ENCODE assay signal across 1 cellular context in genomic region chr5:178994580-178995340, GRCh38.
TF ChIP-seq lines count a peak whose summit lies in the region.

GRM6 (minus strand) TSS chr5:178995320; CDS start chr5:178994944, 376 bp downstream.

TF ChIP-seq in SK-N-SH, 30 proteins besides CTCF, POLR2A, EP300 and RAD21 (continued from another document):
- TF ChIP-seq JUND (IDR thresholded peaks at IDR 0.05) (no peak), IRF3 (IDR thresholded peaks at IDR 0.05; ENCODE audit: low read depth, low read length) (no peak), PBX3 (IDR thresholded peaks at IDR 0.05) (no peak)
